17 cellular contexts compared by ENCODE assay signal in genomic region chr16:80627108-80627507, GRCh38.
DNase-seq lines count a peak whose midpoint lies in the region; ATAC-seq and TF ChIP-seq lines count a peak whose summit lies in the region.
"Had no signal": no experiment of that assay in that cellular context is flagged by ENCODE, and none has a peak within 500 bp of the region (broad histone marks: within the 10 kb centered on the region; RNA-seq: fewer than 3 reads in every experiment).

No MANE protein-coding gene starts in this region.

- no peak overlapping the region for H3K27ac ChIP-seq in OCI-LY3 (ENCODE audit: low read length)
- H3K27ac ChIP-seq: SK-N-MC, thoracic aorta had no signal

- H3K27me3 ChIP-seq in OCI-LY3 (ENCODE audit: low read depth, low read length): peaks cover 17% of the 10 kb centered on the region; the same call in 1 of the 2 replicates

- no peaks in the 10 kb centered on the region for H3K36me3 ChIP-seq in OCI-LY3 (replicated peaks; ENCODE audit: low read depth, low read length)
- H3K36me3 ChIP-seq: thoracic aorta had no signal

- 0 out of 2 replicates have a peak, but pooled peaks cover 6% of the 10 kb centered on the region for H3K9me3 ChIP-seq in OCI-LY3 (ENCODE audit: insufficient read depth, low read length)

- no peak for TF ChIP-seq CTCF in OCI-LY3 (IDR thresholded peaks at IDR 0.05; ENCODE audit: low read depth, low read length)
- no peak for TF ChIP-seq CTCF in glutamatergic neuron (IDR thresholded peaks at IDR 0.05; ENCODE audit: partially characterized antibody, unreplicated experiment)

- H3K36me3 Mint-ChIP-seq in glutamatergic neuron (ENCODE audit: unreplicated experiment): peaks cover 15% of the 10 kb centered on the region

- H3K9ac ChIP-seq in OCI-LY3 (ENCODE audit: low read length): no peak overlapping the region

- H3K4me2 ChIP-seq in OCI-LY3 (ENCODE audit: low read length): peak overlapping the region; percentile 20; the same call in 1 of the 2 replicates

- H4K20me1 ChIP-seq in OCI-LY3 (ENCODE audit: insufficient read depth, low read length): peaks cover 6% of the 10 kb centered on the region; the same call in 1 of the 2 replicates

- peaks cover 14% of the 10 kb centered on the region for H3K4me1 ChIP-seq in OCI-LY3 (ENCODE audit: low read length)

- no peaks in the 10 kb centered on the region for H3K9me3 Mint-ChIP-seq in glutamatergic neuron (ENCODE audit: unreplicated experiment)
- H3K9me3 Mint-ChIP-seq: activated T-cell treated with anti-CD3 and anti-CD28 coated beads, Interleukin-2, amount 50 U/mL, for 24 hours had no signal

- ATAC-seq in GM18861 (IDR thresholded peaks at IDR 0.05; ENCODE audit: unreplicated experiment) (peak; percentile 97), GM21381 (IDR thresholded peaks at IDR 0.05; ENCODE audit: unreplicated experiment) (peak; percentile 73), HG02973 (IDR thresholded peaks at IDR 0.05; ENCODE audit: unreplicated experiment) (peak; percentile 97)

- no peak overlapping the region for H2AFZ ChIP-seq in OCI-LY3 (ENCODE audit: low read depth, low read length)

- H3K4me1 Mint-ChIP-seq in glutamatergic neuron (ENCODE audit: low read depth, unreplicated experiment): no peaks in the 10 kb centered on the region
- H3K4me1 Mint-ChIP-seq: activated B cell treated with CpG ODN at 0.5 μM for 24 hours, memory B cell had no signal

- DNase-seq in SIG-M5 (lab: John Stamatoyannopoulos, UW) (no peak), glutamatergic neuron (no peak), hypothalamus (lab: John Stamatoyannopoulos, UW) (no peak)
- DNase-seq in stimulated activated CD4-positive, alpha-beta T cell treated with anti-CD3 and anti-CD28 coated beads, Interleukin-2, amount 100 ng/mL, for 48 hours: no peak
- DNase-seq: activated B cell treated with CpG ODN at 0.5 μM for 24 hours; activated T-cell treated with anti-CD3 and anti-CD28 coated beads, Interleukin-2, amount 50 U/mL, for 24 hours; anterior cingulate cortex; NCI-H2081 treated with DMSO at 0.1 percent for 48 hours; small intestine had no signal

- H3K27ac Mint-ChIP-seq in glutamatergic neuron (ENCODE audit: unreplicated experiment): no peak overlapping the region
- H3K27ac Mint-ChIP-seq: activated B cell treated with CpG ODN at 0.5 μM for 24 hours; activated T-cell treated with anti-CD3 and anti-CD28 coated beads, Interleukin-2, amount 50 U/mL, for 24 hours; dendritic cell treated with granulocyte-macrophage colony-stimulating factor and Interleukin-4, amounts not matched to agents 40 ng/mL and 50 ng/mL, for 4 days; memory B cell had no signal

- H3K4me3 ChIP-seq in OCI-LY3 (ENCODE audit: low read length): no peak overlapping the region
- H3K4me3 ChIP-seq: SK-N-MC, thoracic aorta had no signal

- peaks cover 1% of the 10 kb centered on the region for H3K27me3 Mint-ChIP-seq in glutamatergic neuron (ENCODE audit: unreplicated experiment)
- H3K27me3 Mint-ChIP-seq: activated B cell treated with CpG ODN at 0.5 μM for 24 hours; activated T-cell treated with anti-CD3 and anti-CD28 coated beads, Interleukin-2, amount 50 U/mL, for 24 hours; dendritic cell treated with granulocyte-macrophage colony-stimulating factor and Interleukin-4, amounts not matched to agents 40 ng/mL and 50 ng/mL, for 4 days; memory B cell had no signal

- no peak overlapping the region for H3K4me3 Mint-ChIP-seq in glutamatergic neuron (ENCODE audit: unreplicated experiment)
- H3K4me3 Mint-ChIP-seq: activated B cell treated with CpG ODN at 0.5 μM for 24 hours; activated T-cell treated with anti-CD3 and anti-CD28 coated beads, Interleukin-2, amount 50 U/mL, for 24 hours; dendritic cell treated with granulocyte-macrophage colony-stimulating factor and Interleukin-4, amounts not matched to agents 40 ng/mL and 50 ng/mL, for 4 days; memory B cell had no signal

- H3K79me2 ChIP-seq in OCI-LY3 (ENCODE audit: low read length): no peaks in the 10 kb centered on the region
